Comparison of ENCODE assay signal across 8 cellular contexts in the genomic region with DNA sequence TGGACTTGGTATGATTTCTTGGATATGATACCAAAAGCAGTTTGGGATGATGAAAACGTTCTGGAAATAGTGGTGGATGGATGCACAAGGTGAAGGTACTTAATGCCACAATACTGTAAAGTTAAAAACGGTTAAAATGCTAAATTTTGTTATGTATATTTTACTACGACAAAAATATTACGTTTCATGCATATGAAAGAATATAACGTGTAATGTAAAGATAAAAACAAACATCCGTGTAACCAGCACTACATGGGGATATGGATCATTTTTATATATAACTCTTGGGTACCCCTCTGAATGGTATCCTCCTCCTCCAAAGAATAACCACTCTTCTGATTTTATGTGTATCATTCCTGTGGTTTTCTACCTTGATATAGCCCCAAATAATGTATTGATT. TPM values are rescaled to one million over a fixed set of nuclear protein-coding genes. Genes with fewer than 3 reads are reported as not detected.
A peak's percentile ranks its signal among the peaks of the same experiment; 100 is the strongest.
DNase-seq lines count a peak whose midpoint lies in the region; ATAC-seq and TF ChIP-seq lines count a peak whose summit lies in the region.

No MANE protein-coding gene starts in this region.

- H3K27ac ChIP-seq in layer of hippocampus (ENCODE audit: low read depth, low read length) = peak overlapping the region; percentile 65
- no peak overlapping the region for H3K27ac ChIP-seq in suprapubic skin

- H3K27me3 ChIP-seq in layer of hippocampus (ENCODE audit: control insufficient read depth, insufficient read depth, low read length) = no peaks in the 10 kb centered on the region
- H3K27me3 ChIP-seq in suprapubic skin = no peaks in the 10 kb centered on the region

- ATAC-seq in activated T-cell treated with anti-CD3 and anti-CD28 coated beads, Interleukin-2, amount 50 U/mL, for 4 hours = no peak
- ATAC-seq in activated CD4-positive, CD25-positive, alpha-beta regulatory T cell treated with anti-CD3 and anti-CD28 coated beads, Interleukin-2, amount 50 U/mL, for 24 hours = no peak
- no peak for ATAC-seq in GM19455 (IDR thresholded peaks at IDR 0.05; ENCODE audit: unreplicated experiment)

- no peak for DNase-seq in activated T-cell treated with anti-CD3 and anti-CD28 coated beads, Interleukin-2, amount 50 U/mL, for 4 hours
- DNase-seq in activated T-cell treated with anti-CD3 and anti-CD28 coated beads for 4 hours (no peak), suprapubic skin (ENCODE audit: low spot score in 2 of 2) (no peak), RKO (ENCODE audit: low spot score) (no peak)
- DNase-seq in activated T-helper 2 cell treated with anti-CD3 and anti-CD28 coated beads, Interferon-gamma antibody, Interleukin-2, Interleukin-4, amounts not matched to agents 10 μg/mL and 5 μg/mL and 100 μg/mL, durations not matched to agents 14 hours and 24 hours and 36 hours (ENCODE audit: low spot score) = no peak

- H3K4me3 ChIP-seq in suprapubic skin = peak overlapping the region; percentile 69

- peaks cover 20% of the 10 kb centered on the region for H3K4me1 Mint-ChIP-seq in activated T-cell treated with anti-CD3 and anti-CD28 coated beads, Interleukin-2, amount 50 U/mL, for 4 hours (ENCODE audit: low read depth)
- H3K4me1 Mint-ChIP-seq in activated T-helper 2 cell treated with anti-CD3 and anti-CD28 coated beads, Interferon-gamma antibody, Interleukin-2, Interleukin-4, amounts not matched to agents 10 μg/mL and 5 μg/mL and 100 μg/mL, durations not matched to agents 14 hours and 24 hours and 36 hours (ENCODE audit: low read depth) = peaks cover 38% of the 10 kb centered on the region

- H3K4me1 ChIP-seq in suprapubic skin = peaks cover 15% of the 10 kb centered on the region

- no peaks in the 10 kb centered on the region for H3K36me3 Mint-ChIP-seq in activated T-cell treated with anti-CD3 and anti-CD28 coated beads, Interleukin-2, amount 50 U/mL, for 4 hours (ENCODE audit: insufficient read depth)
- peaks cover 27% of the 10 kb centered on the region for H3K36me3 Mint-ChIP-seq in activated T-helper 2 cell treated with anti-CD3 and anti-CD28 coated beads, Interferon-gamma antibody, Interleukin-2, Interleukin-4, amounts not matched to agents 10 μg/mL and 5 μg/mL and 100 μg/mL, durations not matched to agents 14 hours and 24 hours and 36 hours (ENCODE audit: low read depth)

- no peaks in the 10 kb centered on the region for H3K36me3 ChIP-seq in suprapubic skin

- H3K9me3 ChIP-seq in suprapubic skin = no peaks in the 10 kb centered on the region

- TF ChIP-seq CTCF in suprapubic skin (IDR thresholded peaks at IDR 0.05) = no peak

- H3K4me3 Mint-ChIP-seq in activated T-cell treated with anti-CD3 and anti-CD28 coated beads, Interleukin-2, amount 50 U/mL, for 4 hours = peak overlapping the region; percentile 91
- H3K4me3 Mint-ChIP-seq in activated T-helper 2 cell treated with anti-CD3 and anti-CD28 coated beads, Interferon-gamma antibody, Interleukin-2, Interleukin-4, amounts not matched to agents 10 μg/mL and 5 μg/mL and 100 μg/mL, durations not matched to agents 14 hours and 24 hours and 36 hours (ENCODE audit: low read depth) = peak overlapping the region; percentile 93

- WGBS in suprapubic skin = 39% methylated on average over 6 of the region's 6 CpGs

- no peaks in the 10 kb centered on the region for H3K9me3 Mint-ChIP-seq in activated T-cell treated with anti-CD3 and anti-CD28 coated beads, Interleukin-2, amount 50 U/mL, for 4 hours
- no peaks in the 10 kb centered on the region for H3K9me3 Mint-ChIP-seq in activated T-helper 2 cell treated with anti-CD3 and anti-CD28 coated beads, Interferon-gamma antibody, Interleukin-2, Interleukin-4, amounts not matched to agents 10 μg/mL and 5 μg/mL and 100 μg/mL, durations not matched to agents 14 hours and 24 hours and 36 hours

- no peak overlapping the region for H3K27ac Mint-ChIP-seq in activated T-helper 2 cell treated with anti-CD3 and anti-CD28 coated beads, Interferon-gamma antibody, Interleukin-2, Interleukin-4, amounts not matched to agents 10 μg/mL and 5 μg/mL and 100 μg/mL, durations not matched to agents 14 hours and 24 hours and 36 hours

- no peak for TF ChIP-seq POLR2A in suprapubic skin (IDR thresholded peaks at IDR 0.05)

- TF ChIP-seq EP300 in suprapubic skin (IDR thresholded peaks at IDR 0.05) = no peak

- no peaks in the 10 kb centered on the region for H3K27me3 Mint-ChIP-seq in activated T-cell treated with anti-CD3 and anti-CD28 coated beads, Interleukin-2, amount 50 U/mL, for 4 hours (ENCODE audit: low read depth)
- no peaks in the 10 kb centered on the region for H3K27me3 Mint-ChIP-seq in activated T-helper 2 cell treated with anti-CD3 and anti-CD28 coated beads, Interferon-gamma antibody, Interleukin-2, Interleukin-4, amounts not matched to agents 10 μg/mL and 5 μg/mL and 100 μg/mL, durations not matched to agents 14 hours and 24 hours and 36 hours (ENCODE audit: low read depth)

- intact Hi-C loops in activated T-helper 2 cell treated with anti-CD3 and anti-CD28 coated beads, Interferon-gamma antibody, Interleukin-2, Interleukin-4, amounts not matched to agents 10 μg/mL and 5 μg/mL and 100 μg/mL, durations not matched to agents 14 hours and 24 hours and 36 hours (cut with micrococcal nuclease) = loop anchor here (1.0 to 5.0 kb wide), 6 partner anchors 85 to 1227 kb away; a partner anchor contains a TSS

RNA-seq across cellular contexts. Expression of a gene that starts 0.9 kb away (rescaled TPM):
- 10 to 100 TPM; 27.9 to 31.4 (median 28.5) TPM for total RNA-seq in activated T-cell treated with anti-CD3 and anti-CD28 coated beads, Interleukin-2, amount 50 U/mL, for 4 hours
- total RNA-seq in activated T-helper 2 cell treated with anti-CD3 and anti-CD28 coated beads, Interferon-gamma antibody, Interleukin-2, Interleukin-4, amounts not matched to agents 10 μg/mL and 5 μg/mL and 100 μg/mL, durations not matched to agents 14 hours and 24 hours and 36 hours = 60.9 and 74.2 TPM in 2 replicates
- 10 to 100 TPM in 2 of 4 donors, 1 to 10 TPM in 2; 5.4 to 29.8 (median 9.4) TPM for total RNA-seq in suprapubic skin
